ENCODE assay signal across 20 cellular contexts in genomic region chr6:69416739-69417138, GRCh38.
DNase-seq lines count a peak whose midpoint lies in the region; ATAC-seq and TF ChIP-seq lines count a peak whose summit lies in the region.
"Had no signal": no experiment of that assay in that cellular context is flagged by ENCODE, and none has a peak within 500 bp of the region (broad histone marks: within the 10 kb centered on the region; RNA-seq: fewer than 3 reads in every experiment).

No MANE protein-coding gene starts in this region.

- DNase-seq in NCI-H2029 treated with DMSO at 0.1 percent for 48 hours (lab: John Stamatoyannopoulos, UW): peak; percentile 5
- no peak for DNase-seq in NCI-H2029 (lab: John Stamatoyannopoulos, UW)
- peak; percentile 2 for DNase-seq in PC-3
- DNase-seq in fibroblast of lung (ENCODE audit: low read depth in 2 of 2): peak; percentile 55 to 77
- peak; percentile 35 for DNase-seq in stromal cell of bone marrow (ENCODE audit: low read depth)
- no peak for DNase-seq in activated naive CD8-positive, alpha-beta T cell treated with anti-CD3 and anti-CD28 coated beads for 36 hours
- DNase-seq in breast epithelium (ENCODE audit: low spot score in 2 of 2): no peak
- DNase-seq: activated CD4-positive, alpha-beta T cell treated with anti-CD3 and anti-CD28 coated beads, Interleukin-2, amount 10 ng/mL, durations not matched to agents 7 days and 5 days; activated naive CD4-positive, alpha-beta T cell treated with anti-CD3 and anti-CD28 coated beads, Interleukin-2, amount 10 ng/mL, durations not matched to agents 7 days and 5 days; central memory CD4-positive, alpha-beta T cell; NCI-H1417; NCI-H524; OCI-M1; small intestine had no signal

- H3K36me3 ChIP-seq in PC-3 (ENCODE audit: low read depth, low read length) (no peaks in the 10 kb centered on the region), fibroblast of lung (ENCODE audit: control insufficient read depth, insufficient read depth, low read length) (no peaks in the 10 kb centered on the region), breast epithelium (no peaks in the 10 kb centered on the region)
- H3K36me3 ChIP-seq: tibial nerve had no signal

- TF ChIP-seq CTCF in PC-3 (conservative IDR thresholded peaks at IDR 0.05; ENCODE audit: low read depth, low read length): no peak
- no peak for TF ChIP-seq CTCF in fibroblast of lung (conservative IDR thresholded peaks at IDR 0.05 in 1 of 2, IDR thresholded peaks at IDR 0.05 in 1 of 2; ENCODE audit: low read depth in 1 of 2, low read length in 2 of 2)
- no peak for TF ChIP-seq CTCF in breast epithelium (IDR thresholded peaks at IDR 0.05)

- no TSS peak for BruUV-seq in PC-3 (replicated peaks; lab: Mats Ljungman, UMichigan)

- no peaks in the 10 kb centered on the region for H3K4me1 ChIP-seq in PC-3 (ENCODE audit: insufficient read depth, low read length)
- H3K4me1 ChIP-seq in fibroblast of lung (ENCODE audit: control insufficient read depth, extremely low read depth, insufficient read depth, low read length): no peaks in the 10 kb centered on the region
- H3K4me1 ChIP-seq in breast epithelium: no peaks in the 10 kb centered on the region
- H3K4me1 ChIP-seq: tibial nerve had no signal

- H3K27ac ChIP-seq in PC-3 (ENCODE audit: low read length): no peak overlapping the region
- H3K27ac ChIP-seq in fibroblast of lung (ENCODE audit: insufficient read depth, low read length): no peak overlapping the region
- no peak overlapping the region for H3K27ac ChIP-seq in breast epithelium
- H3K27ac ChIP-seq: 22Rv1, C4-2B, tibial nerve had no signal

- CTCF ChIA-PET in PC-3 (lab: Charles Lee): no interaction called here

- H3K9me3 Mint-ChIP-seq in activated naive CD8-positive, alpha-beta T cell treated with anti-CD3 and anti-CD28 coated beads for 36 hours: peaks cover 3% of the 10 kb centered on the region
- H3K9me3 Mint-ChIP-seq: activated CD4-positive, alpha-beta T cell treated with anti-CD3 and anti-CD28 coated beads, Interleukin-2, amount 10 ng/mL, durations not matched to agents 7 days and 5 days; activated naive CD4-positive, alpha-beta T cell treated with anti-CD3 and anti-CD28 coated beads, Interleukin-2, amount 10 ng/mL, durations not matched to agents 7 days and 5 days had no signal

- H3K9me2 ChIP-seq in PC-3 (replicated peaks; ENCODE audit: low read length): no peaks in the 10 kb centered on the region

- intact Hi-C loops in PC-3 (cut with micrococcal nuclease) (no loop called here), breast epithelium (cut with DNase I; ENCODE audit: low total_unique reads) (no loop called here)

- no peaks in the 10 kb centered on the region for H3F3A ChIP-seq in PC-3 (ENCODE audit: low read length, unreplicated experiment)

- H4K20me1 ChIP-seq in PC-3 (ENCODE audit: low read length) (no peaks in the 10 kb centered on the region), fibroblast of lung (ENCODE audit: control insufficient read depth, extremely low read depth, insufficient read depth, low read length) (no peaks in the 10 kb centered on the region)

- H2AFZ ChIP-seq in PC-3 (ENCODE audit: low read length): no peak overlapping the region
- H2AFZ ChIP-seq in fibroblast of lung (ENCODE audit: low read length): no peak overlapping the region

- H3K4me3 Mint-ChIP-seq in activated naive CD8-positive, alpha-beta T cell treated with anti-CD3 and anti-CD28 coated beads for 36 hours: no peak overlapping the region
- H3K4me3 Mint-ChIP-seq: activated CD4-positive, alpha-beta T cell treated with anti-CD3 and anti-CD28 coated beads, Interleukin-2, amount 10 ng/mL, durations not matched to agents 7 days and 5 days; activated naive CD4-positive, alpha-beta T cell treated with anti-CD3 and anti-CD28 coated beads, Interleukin-2, amount 10 ng/mL, durations not matched to agents 7 days and 5 days; IgD-negative memory B cell had no signal

- H3K27me3 ChIP-seq in PC-3 (ENCODE audit: low read length): no peaks in the 10 kb centered on the region
- no peaks in the 10 kb centered on the region for H3K27me3 ChIP-seq in fibroblast of lung (ENCODE audit: control insufficient read depth, insufficient read depth, low read length)
- H3K27me3 ChIP-seq in breast epithelium: no peaks in the 10 kb centered on the region
- H3K27me3 ChIP-seq: tibial nerve had no signal

- H3K4me3 ChIP-seq in PC-3 (ENCODE audit: low read length): no peak overlapping the region
- H3K4me3 ChIP-seq in fibroblast of lung (replicated peaks in 1 of 4; ENCODE audit: control extremely low read depth in 1 of 4, insufficient read depth in 1 of 4, low read depth in 3 of 4, low read length in 4 of 4): no peak overlapping the region
- no peak overlapping the region for H3K4me3 ChIP-seq in breast epithelium
- H3K4me3 ChIP-seq: tibial nerve had no signal

- no peak overlapping the region for H3K27ac Mint-ChIP-seq in activated naive CD8-positive, alpha-beta T cell treated with anti-CD3 and anti-CD28 coated beads for 36 hours
- H3K27ac Mint-ChIP-seq: activated CD4-positive, alpha-beta T cell treated with anti-CD3 and anti-CD28 coated beads, Interleukin-2, amount 10 ng/mL, durations not matched to agents 7 days and 5 days; activated naive CD4-positive, alpha-beta T cell treated with anti-CD3 and anti-CD28 coated beads, Interleukin-2, amount 10 ng/mL, durations not matched to agents 7 days and 5 days; IgD-negative memory B cell had no signal

- no peak for TF ChIP-seq POLR2A in breast epithelium (IDR thresholded peaks at IDR 0.05)

- no peaks in the 10 kb centered on the region for H3K79me2 ChIP-seq in PC-3 (ENCODE audit: low read length)
- no peaks in the 10 kb centered on the region for H3K79me2 ChIP-seq in fibroblast of lung (ENCODE audit: control insufficient read depth, insufficient read depth, low read length)

- H3K4me2 ChIP-seq in PC-3 (ENCODE audit: low read length) (no peak overlapping the region), fibroblast of lung (ENCODE audit: extremely low read depth, insufficient read depth, low read length) (no peak overlapping the region)

- H3K9me3 ChIP-seq in PC-3 (ENCODE audit: low read length): no peaks in the 10 kb centered on the region
- H3K9me3 ChIP-seq in fibroblast of lung (ENCODE audit: control insufficient read depth, insufficient read depth, low read depth, low read length): no peaks in the 10 kb centered on the region
- peaks cover 0 to 7% of the 10 kb centered on the region in 2 donors for H3K9me3 ChIP-seq in breast epithelium

- H3K9ac ChIP-seq in PC-3 (ENCODE audit: low read length): no peak overlapping the region
- H3K9ac ChIP-seq in fibroblast of lung (ENCODE audit: insufficient read depth, low read length): no peak overlapping the region

- H3K4me1 Mint-ChIP-seq in activated naive CD8-positive, alpha-beta T cell treated with anti-CD3 and anti-CD28 coated beads for 36 hours: no peaks in the 10 kb centered on the region
- H3K4me1 Mint-ChIP-seq: activated CD4-positive, alpha-beta T cell treated with anti-CD3 and anti-CD28 coated beads, Interleukin-2, amount 10 ng/mL, durations not matched to agents 7 days and 5 days; activated naive CD4-positive, alpha-beta T cell treated with anti-CD3 and anti-CD28 coated beads, Interleukin-2, amount 10 ng/mL, durations not matched to agents 7 days and 5 days; IgD-negative memory B cell had no signal

- POLR2A ChIA-PET in PC-3 (lab: Charles Lee; ENCODE audit: unreplicated experiment): no interaction called here

- ATAC-seq in PC-3 (no peak), GM18868 (IDR thresholded peaks at IDR 0.05; ENCODE audit: unreplicated experiment) (no peak)
- ATAC-seq: left lobe of liver had no signal

- H3K27me3 Mint-ChIP-seq in activated naive CD8-positive, alpha-beta T cell treated with anti-CD3 and anti-CD28 coated beads for 36 hours: no peaks in the 10 kb centered on the region
- H3K27me3 Mint-ChIP-seq: activated CD4-positive, alpha-beta T cell treated with anti-CD3 and anti-CD28 coated beads, Interleukin-2, amount 10 ng/mL, durations not matched to agents 7 days and 5 days; activated naive CD4-positive, alpha-beta T cell treated with anti-CD3 and anti-CD28 coated beads, Interleukin-2, amount 10 ng/mL, durations not matched to agents 7 days and 5 days; IgD-negative memory B cell had no signal

- H3K36me3 Mint-ChIP-seq in activated naive CD8-positive, alpha-beta T cell treated with anti-CD3 and anti-CD28 coated beads for 36 hours: no peaks in the 10 kb centered on the region
- H3K36me3 Mint-ChIP-seq: activated naive CD4-positive, alpha-beta T cell treated with anti-CD3 and anti-CD28 coated beads, Interleukin-2, amount 10 ng/mL, durations not matched to agents 7 days and 5 days; IgD-negative memory B cell had no signal

Comparison
In these comparisons a context has a peak if more than half of its experiments do, and no peak if none do; other contexts are left out.
1. DNase-seq: peak in NCI-H2029 treated with DMSO at 0.1 percent for 48 hours (single experiment), PC-3 (single experiment), fibroblast of lung (2 of 2) and stromal cell of bone marrow (single experiment); none in NCI-H2029 (single experiment), activated naive CD8-positive, alpha-beta T cell treated with anti-CD3 and anti-CD28 coated beads for 36 hours (single experiment) and breast epithelium (0 of 2).